In genomic region chr7:100919779-100920437, GRCh38 we compare ENCODE assay signal across 2 cellular contexts.
TF ChIP-seq lines count a peak whose summit lies in the region.
"Not testable (repeated sequence)": the region's sequence is repeated elsewhere in the genome, so short reads cannot be mapped to it uniquely, and the experiment has no call there.

No MANE protein-coding gene starts in this region.

TF ChIP-seq in A549, 52 proteins besides CTCF, POLR2A, EP300 and RAD21:
- TF ChIP-seq MAFK (IDR thresholded peaks at IDR 0.05; ENCODE audit: partially characterized antibody) = peak; percentile 23

TF ChIP-seq in K562, 482 proteins besides CTCF, POLR2A, EP300 and RAD21:
- TF ChIP-seq MAFK (IDR thresholded peaks at IDR 0.05; ENCODE audit: low read length) (peak; percentile 12; the same call in 1 of the 2 replicates), MAFG (tag; conservative IDR thresholded peaks at IDR 0.05) (peak; percentile 64; the same call in 1 of the 2 replicates), HDAC8 (tag; IDR thresholded peaks at IDR 0.05) (peak; percentile 57; the same call in 1 of the 2 replicates), ZNF740 (tag; IDR thresholded peaks at IDR 0.05) (peak in 1 of 2 experiments; percentile 68; a peak in 1 of 4 replicates), ZNF592 (IDR thresholded peaks at IDR 0.05) (peak; percentile 88), ZNF316 (IDR thresholded peaks at IDR 0.05) (peak; percentile 88), NFE2 (IDR thresholded peaks at IDR 0.05; ENCODE audit: low read depth) (peak; percentile 56), TRIM24 (IDR thresholded peaks at IDR 0.05) (0 out of 4 replicates have a peak, but pooled peaks of 1 of the 2 experiments have one; percentile 10), ZKSCAN1 (IDR thresholded peaks at IDR 0.05; ENCODE audit: low read depth, low read length) (0 out of 2 replicates have a peak, but pooled peaks have one; percentile 37), NR2C1 (IDR thresholded peaks at IDR 0.05) (peak; percentile 40; the same call in 1 of the 2 replicates), C11orf30 (IDR thresholded peaks at IDR 0.05; ENCODE audit: low read depth) (peak; percentile 81)
- TF ChIP-seq ZNF740 (CRISPR knock-in tag; IDR thresholded peaks at IDR 0.05); NR2C1 (tag; IDR thresholded peaks at IDR 0.05): not testable (repeated sequence)
- TF ChIP-seq, protein P1, sequence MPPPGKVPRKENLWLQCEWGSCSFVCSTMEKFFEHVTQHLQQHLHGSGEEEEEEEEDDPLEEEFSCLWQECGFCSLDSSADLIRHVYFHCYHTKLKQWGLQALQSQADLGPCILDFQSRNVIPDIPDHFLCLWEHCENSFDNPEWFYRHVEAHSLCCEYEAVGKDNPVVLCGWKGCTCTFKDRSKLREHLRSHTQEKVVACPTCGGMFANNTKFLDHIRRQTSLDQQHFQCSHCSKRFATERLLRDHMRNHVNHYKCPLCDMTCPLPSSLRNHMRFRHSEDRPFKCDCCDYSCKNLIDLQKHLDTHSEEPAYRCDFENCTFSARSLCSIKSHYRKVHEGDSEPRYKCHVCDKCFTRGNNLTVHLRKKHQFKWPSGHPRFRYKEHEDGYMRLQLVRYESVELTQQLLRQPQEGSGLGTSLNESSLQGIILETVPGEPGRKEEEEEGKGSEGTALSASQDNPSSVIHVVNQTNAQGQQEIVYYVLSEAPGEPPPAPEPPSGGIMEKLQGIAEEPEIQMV (tag; conservative IDR thresholded peaks at IDR 0.05; ENCODE audit: low read depth) = peak; percentile 57; the same call in 1 of the 2 replicates
